Comparison of ENCODE assay signal across 22 cellular contexts in genomic region chr7:37428681-37429434, GRCh38.
"Had no signal": no experiment of that assay in that cellular context is flagged by ENCODE, and none has a peak within 500 bp of the region (broad histone marks: within the 10 kb centered on the region; RNA-seq: fewer than 3 reads in every experiment).

No MANE protein-coding gene starts in this region.

- H3K27ac ChIP-seq: breast epithelium, SK-N-MC, VCaP had no signal

- DNase-seq: activated CD4-positive, CD25-positive, alpha-beta regulatory T cell; activated CD8-positive, alpha-beta memory T cell treated with anti-CD3 and anti-CD28 coated beads, Interleukin-2, amount 50 U/mL, for 4 hours; activated CD8-positive, alpha-beta T cell treated with anti-CD3 and anti-CD28 coated beads for 36 hours; activated effector memory CD4-positive, alpha-beta T cell treated with Interleukin-2 at 50 U/mL for 16 hours; activated naive CD4-positive, alpha-beta T cell; aorta; KG1; NCI-H1092; NCI-H1417; NCI-H2029; NCI-H2107; NCI-H2171 treated with DMSO at 0.1 percent for 48 hours; NCI-H226; NCI-H526; NCI-H774; RPMI8226; T-cell had no signal

- H3K27me3 ChIP-seq: breast epithelium had no signal

- H3K4me1 ChIP-seq: breast epithelium had no signal

- H3K4me3 ChIP-seq: breast epithelium, SK-N-MC had no signal

- ATAC-seq: activated CD8-positive, alpha-beta T cell treated with anti-CD3 and anti-CD28 coated beads for 36 hours; Panc1; Right ventricle myocardium inferior; T-cell had no signal

- H3K36me3 ChIP-seq: breast epithelium had no signal

- H3K9me3 ChIP-seq: breast epithelium had no signal
